25 cellular contexts compared by ENCODE assay signal in the genomic region with DNA sequence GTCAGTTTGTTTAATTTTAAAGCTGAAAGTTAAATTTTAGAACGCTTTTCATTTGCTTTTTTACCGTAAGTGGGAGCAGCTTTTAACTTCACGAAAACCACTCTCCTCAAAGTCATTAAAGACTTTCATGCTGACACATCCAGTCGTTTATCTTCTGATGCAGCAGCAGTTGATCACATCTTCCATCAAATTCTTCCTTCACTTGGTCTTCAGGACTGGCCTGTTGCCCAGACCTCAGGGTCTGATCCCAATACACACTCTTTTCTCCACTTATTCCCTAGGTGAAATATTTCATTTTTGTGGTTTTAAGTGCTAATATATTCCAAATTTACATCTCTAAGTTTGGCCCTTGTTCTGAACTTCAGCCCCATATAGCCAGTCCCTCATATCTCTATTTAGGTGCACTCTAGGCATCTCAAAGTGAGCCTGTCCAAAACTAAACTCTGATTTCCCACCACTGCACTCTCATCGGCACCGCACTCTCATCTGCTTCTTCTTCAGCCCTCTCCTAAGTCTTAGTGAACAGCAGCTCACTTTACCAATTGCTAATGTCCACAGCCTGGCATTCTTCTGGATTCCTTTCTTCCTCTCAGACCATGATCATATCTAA. TPM values are rescaled to one million over a fixed set of nuclear protein-coding genes. Genes with fewer than 3 reads are reported as not detected.
DNase-seq lines count a peak whose midpoint lies in the region; ATAC-seq and TF ChIP-seq lines count a peak whose summit lies in the region.
"Had no signal": no experiment of that assay in that cellular context is flagged by ENCODE, and none has a peak within 500 bp of the region (broad histone marks: within the 10 kb centered on the region; RNA-seq: fewer than 3 reads in every experiment).

No MANE protein-coding gene starts in this region.

- ATAC-seq in WTC11: 0 out of 2 replicates have a peak, but pooled peaks have one; percentile 10
- ATAC-seq: activated naive CD4-positive, alpha-beta T cell treated with anti-CD3 and anti-CD28 coated beads, Interleukin-2, amount 50 U/mL, for 72 hours; activated T-cell treated with anti-CD3 and anti-CD28 coated beads, Interleukin-2, amount 50 U/mL, for 72 hours had no signal

- peaks cover 67% of the 10 kb centered on the region for H3K4me1 Mint-ChIP-seq in WTC11

- H3K9me3 ChIP-seq in HUES6 (ENCODE audit: control insufficient read depth, insufficient read depth, low read depth, low read length): no peaks in the 10 kb centered on the region
- no peaks in the 10 kb centered on the region for H3K9me3 ChIP-seq in iPS-18a (ENCODE audit: control insufficient read depth, low read depth, low read length)
- no peaks in the 10 kb centered on the region for H3K9me3 ChIP-seq in smooth muscle cell (replicated peaks; ENCODE audit: low read depth)

- peak overlapping the region; percentile 66 for H3K4me2 ChIP-seq in smooth muscle cell

- no peak overlapping the region; the same call in 1 of the 2 replicates for H3K4me3 Mint-ChIP-seq in WTC11
- H3K4me3 Mint-ChIP-seq: activated T-cell treated with anti-CD3 and anti-CD28 coated beads, Interleukin-2, amount 50 U/mL, for 72 hours; CD8-positive, alpha-beta memory T cell had no signal

- H3K4me3 ChIP-seq in HUES6 (ENCODE audit: low read depth, low read length) (no peak overlapping the region), iPS-18a (ENCODE audit: low read length) (no peak overlapping the region), smooth muscle cell (no peak overlapping the region)
- H3K4me3 ChIP-seq: lung, SK-N-MC had no signal

- no peak for TF ChIP-seq CTCF in WTC11 (IDR thresholded peaks at IDR 0.05)
- no peak for TF ChIP-seq CTCF in smooth muscle cell (IDR thresholded peaks at IDR 0.05; ENCODE audit: borderline replicate concordance, insufficient read depth, poor library complexity, severe bottlenecking)

- H3K4me1 ChIP-seq in HUES6 (ENCODE audit: control insufficient read depth, insufficient read depth, low read length) (peaks cover 65% of the 10 kb centered on the region), iPS-18a (ENCODE audit: control insufficient read depth, low read depth, low read length) (peaks cover 65% of the 10 kb centered on the region), smooth muscle cell (ENCODE audit: low read depth) (peaks cover 69% of the 10 kb centered on the region)

- peak overlapping the region; percentile 83 for H3K27ac Mint-ChIP-seq in WTC11
- H3K27ac Mint-ChIP-seq: activated naive CD4-positive, alpha-beta T cell treated with anti-CD3 and anti-CD28 coated beads, Interleukin-2, amount 50 U/mL, for 72 hours; activated T-cell treated with anti-CD3 and anti-CD28 coated beads, Interleukin-2, amount 50 U/mL, for 72 hours; CD8-positive, alpha-beta memory T cell had no signal

- DNase-seq in WTC11 (ENCODE audit: low spot score) (no peak), smooth muscle cell (lab: John Stamatoyannopoulos, UW; ENCODE audit: unreplicated experiment) (no peak), C1 segment of cervical spinal cord (lab: John Stamatoyannopoulos, UW) (no peak), iPS-NIHi7 (ENCODE audit: extremely low spot score) (no peak), caudate nucleus (lab: John Stamatoyannopoulos, UW) (no peak)
- DNase-seq: activated CD4-positive, alpha-beta T cell treated with anti-CD3 and anti-CD28 coated beads for 1 hour; activated T-cell treated with anti-CD3 and anti-CD28 coated beads, Interleukin-2, amount 50 U/mL, for 72 hours; CD8-positive, alpha-beta memory T cell; cortex of kidney; DMS79; H7; NCI-H1105; NCI-H2081 treated with DMSO at 0.1 percent for 48 hours; NCI-H510A; NK-92 treated with Interleukin-12 subunit alpha and Interleukin-12 subunit beta, amount 100 ng/mL, for 24 hours; stimulated activated CD4-positive, alpha-beta T cell treated with anti-CD3 and anti-CD28 coated beads, Interleukin-1b, Interleukin-23, amount 100 ng/mL, for 48 hours; stimulated activated naive CD4-positive, alpha-beta T cell; T-helper 9 cell had no signal

- H4K20me1 ChIP-seq in smooth muscle cell (ENCODE audit: low read depth): peaks cover 38% of the 10 kb centered on the region

- H3K27me3 ChIP-seq in HUES6 (ENCODE audit: control insufficient read depth, insufficient read depth, low read length): no peaks in the 10 kb centered on the region
- no peaks in the 10 kb centered on the region for H3K27me3 ChIP-seq in iPS-18a (ENCODE audit: control insufficient read depth, insufficient read depth, low read length)
- H3K27me3 ChIP-seq in smooth muscle cell (ENCODE audit: low read depth): no peaks in the 10 kb centered on the region

- H3K79me2 ChIP-seq in smooth muscle cell (ENCODE audit: low read depth): peaks cover 100% of the 10 kb centered on the region

- H3F3A ChIP-seq in smooth muscle cell (ENCODE audit: low read depth): peaks cover 4% of the 10 kb centered on the region

- H3K36me3 Mint-ChIP-seq in WTC11: no peaks in the 10 kb centered on the region
- H3K36me3 Mint-ChIP-seq: activated naive CD4-positive, alpha-beta T cell treated with anti-CD3 and anti-CD28 coated beads, Interleukin-2, amount 50 U/mL, for 72 hours; CD8-positive, alpha-beta memory T cell had no signal

- H3K27me3 Mint-ChIP-seq in WTC11 (ENCODE audit: low read depth): no peaks in the 10 kb centered on the region
- H3K27me3 Mint-ChIP-seq: brain had no signal

- H3K36me3 ChIP-seq in HUES6 (ENCODE audit: control insufficient read depth, insufficient read depth, low read length) (no peaks in the 10 kb centered on the region), iPS-18a (ENCODE audit: control insufficient read depth, low read depth, low read length) (no peaks in the 10 kb centered on the region), smooth muscle cell (ENCODE audit: low read depth) (no peaks in the 10 kb centered on the region)

- CTCF ChIA-PET in WTC11 (lab: Charles Lee): no interaction called here

- H3K9me3 Mint-ChIP-seq in WTC11: no peaks in the 10 kb centered on the region
- H3K9me3 Mint-ChIP-seq: activated naive CD4-positive, alpha-beta T cell treated with anti-CD3 and anti-CD28 coated beads, Interleukin-2, amount 50 U/mL, for 72 hours; activated T-cell treated with anti-CD3 and anti-CD28 coated beads, Interleukin-2, amount 50 U/mL, for 72 hours had no signal

- POLR2A ChIA-PET in WTC11 (lab: Charles Lee): no interaction called here

- H3K9ac ChIP-seq in HUES6 (ENCODE audit: low read length): no peak overlapping the region
- peak overlapping the region; percentile 26 for H3K9ac ChIP-seq in iPS-18a (ENCODE audit: low read length)
- H3K9ac ChIP-seq in smooth muscle cell (ENCODE audit: low read depth): no peak overlapping the region
- H3K9ac ChIP-seq: parathyroid adenoma had no signal

- H3K27ac ChIP-seq in HUES6 (ENCODE audit: low read depth, low read length): peak overlapping the region; percentile 58; the same call in 1 of the 2 replicates
- peak overlapping the region; percentile 0 for H3K27ac ChIP-seq in iPS-18a (ENCODE audit: low read length)
- peak overlapping the region; percentile 39 for H3K27ac ChIP-seq in smooth muscle cell (ENCODE audit: low read depth)
- H3K27ac ChIP-seq in caudate nucleus (ENCODE audit: low read depth, low read length): no peak overlapping the region
- H3K27ac ChIP-seq: parathyroid adenoma, SK-N-MC had no signal

- no peak overlapping the region for H2AFZ ChIP-seq in smooth muscle cell (ENCODE audit: low read depth)
- H2AFZ ChIP-seq: parathyroid adenoma had no signal

- WGBS in smooth muscle cell (ENCODE audit: low lambda C conversion rate): 38% methylated on average over 6 of the region's 6 CpGs

TF ChIP-seq in WTC11, 78 proteins besides CTCF, POLR2A, EP300 and RAD21 (continues in another document):
- TF ChIP-seq ZNF416 (CRISPR knock-in tag; IDR thresholded peaks at IDR 0.05) (no peak), CREM (CRISPR knock-in tag; IDR thresholded peaks at IDR 0.05) (no peak), EMX1 (CRISPR knock-in tag; IDR thresholded peaks at IDR 0.05) (no peak), RORB (CRISPR knock-in tag; IDR thresholded peaks at IDR 0.05) (no peak), NR2C2 (CRISPR knock-in tag; IDR thresholded peaks at IDR 0.05) (no peak)
- TF ChIP-seq, protein P1, sequence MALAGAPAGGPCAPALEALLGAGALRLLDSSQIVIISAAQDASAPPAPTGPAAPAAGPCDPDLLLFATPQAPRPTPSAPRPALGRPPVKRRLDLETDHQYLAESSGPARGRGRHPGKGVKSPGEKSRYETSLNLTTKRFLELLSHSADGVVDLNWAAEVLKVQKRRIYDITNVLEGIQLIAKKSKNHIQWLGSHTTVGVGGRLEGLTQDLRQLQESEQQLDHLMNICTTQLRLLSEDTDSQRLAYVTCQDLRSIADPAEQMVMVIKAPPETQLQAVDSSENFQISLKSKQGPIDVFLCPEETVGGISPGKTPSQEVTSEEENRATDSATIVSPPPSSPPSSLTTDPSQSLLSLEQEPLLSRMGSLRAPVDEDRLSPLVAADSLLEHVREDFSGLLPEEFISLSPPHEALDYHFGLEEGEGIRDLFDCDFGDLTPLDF (CRISPR knock-in tag; IDR thresholded peaks at IDR 0.05): no peak
- TF ChIP-seq, protein P2, sequence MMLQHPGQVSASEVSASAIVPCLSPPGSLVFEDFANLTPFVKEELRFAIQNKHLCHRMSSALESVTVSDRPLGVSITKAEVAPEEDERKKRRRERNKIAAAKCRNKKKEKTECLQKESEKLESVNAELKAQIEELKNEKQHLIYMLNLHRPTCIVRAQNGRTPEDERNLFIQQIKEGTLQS (CRISPR knock-in tag; conservative IDR thresholded peaks at IDR 0.05): no peak

RNA-seq across cellular contexts. Expression of a gene that starts 20.4 kb away (rescaled TPM):
- total RNA-seq in WTC11 (2021) (181 to 182 TPM (median 182 TPM) in 3 replicates), smooth muscle cell (98.8 and 125 TPM in 2 replicates)
- polyA plus RNA-seq in smooth muscle cell: 52.3 and 83.7 TPM in 2 replicates
